Comparison of ENCODE assay signal across 1 cellular context in the genomic region with DNA sequence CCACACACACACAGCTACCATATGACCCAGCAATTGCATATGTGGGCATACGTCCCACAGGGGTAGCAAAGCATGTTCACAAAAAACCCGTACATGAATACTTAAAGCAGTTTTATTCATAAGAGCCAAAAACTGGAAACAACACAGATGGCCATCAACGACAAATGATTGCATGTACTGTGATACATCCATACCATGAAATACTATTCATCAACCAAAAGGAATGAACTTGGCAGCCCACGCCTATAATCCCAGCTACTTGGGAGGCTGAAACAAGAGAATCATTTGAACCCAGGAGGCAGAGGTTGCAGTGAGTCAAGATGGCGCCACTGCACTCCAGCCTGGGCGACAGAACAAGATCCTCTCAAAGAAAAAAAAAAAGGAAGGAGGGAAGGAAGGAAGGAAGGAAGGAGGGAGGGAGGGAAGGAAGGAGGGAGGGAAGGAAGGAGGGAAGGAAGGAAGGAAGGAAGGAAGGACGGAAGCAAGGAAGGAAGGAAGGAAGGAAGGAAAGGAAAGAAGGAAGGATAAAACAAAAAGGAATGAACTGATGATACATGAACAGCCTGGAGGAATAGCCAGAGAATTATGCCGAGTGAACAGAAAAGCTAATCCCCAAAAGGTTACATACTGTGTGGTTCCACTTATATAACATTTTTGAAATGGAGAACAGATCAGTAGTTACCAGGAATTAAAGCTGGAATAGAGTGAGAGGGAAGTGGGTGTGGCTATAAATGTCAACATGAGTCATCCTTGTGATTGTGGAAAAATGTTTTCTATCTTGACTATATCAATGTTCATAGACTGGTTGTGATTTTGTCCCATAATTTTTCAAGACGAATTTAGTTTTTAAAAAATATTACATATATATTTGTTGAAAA.
TF ChIP-seq lines count a peak whose summit lies in the region.

No MANE protein-coding gene starts in this region.

TF ChIP-seq in K562, 482 proteins besides CTCF, POLR2A, EP300 and RAD21 (continued from another document):
- TF ChIP-seq ZNF512 (tag; IDR thresholded peaks at IDR 0.05): peak; percentile 73
- TF ChIP-seq, protein P1, sequence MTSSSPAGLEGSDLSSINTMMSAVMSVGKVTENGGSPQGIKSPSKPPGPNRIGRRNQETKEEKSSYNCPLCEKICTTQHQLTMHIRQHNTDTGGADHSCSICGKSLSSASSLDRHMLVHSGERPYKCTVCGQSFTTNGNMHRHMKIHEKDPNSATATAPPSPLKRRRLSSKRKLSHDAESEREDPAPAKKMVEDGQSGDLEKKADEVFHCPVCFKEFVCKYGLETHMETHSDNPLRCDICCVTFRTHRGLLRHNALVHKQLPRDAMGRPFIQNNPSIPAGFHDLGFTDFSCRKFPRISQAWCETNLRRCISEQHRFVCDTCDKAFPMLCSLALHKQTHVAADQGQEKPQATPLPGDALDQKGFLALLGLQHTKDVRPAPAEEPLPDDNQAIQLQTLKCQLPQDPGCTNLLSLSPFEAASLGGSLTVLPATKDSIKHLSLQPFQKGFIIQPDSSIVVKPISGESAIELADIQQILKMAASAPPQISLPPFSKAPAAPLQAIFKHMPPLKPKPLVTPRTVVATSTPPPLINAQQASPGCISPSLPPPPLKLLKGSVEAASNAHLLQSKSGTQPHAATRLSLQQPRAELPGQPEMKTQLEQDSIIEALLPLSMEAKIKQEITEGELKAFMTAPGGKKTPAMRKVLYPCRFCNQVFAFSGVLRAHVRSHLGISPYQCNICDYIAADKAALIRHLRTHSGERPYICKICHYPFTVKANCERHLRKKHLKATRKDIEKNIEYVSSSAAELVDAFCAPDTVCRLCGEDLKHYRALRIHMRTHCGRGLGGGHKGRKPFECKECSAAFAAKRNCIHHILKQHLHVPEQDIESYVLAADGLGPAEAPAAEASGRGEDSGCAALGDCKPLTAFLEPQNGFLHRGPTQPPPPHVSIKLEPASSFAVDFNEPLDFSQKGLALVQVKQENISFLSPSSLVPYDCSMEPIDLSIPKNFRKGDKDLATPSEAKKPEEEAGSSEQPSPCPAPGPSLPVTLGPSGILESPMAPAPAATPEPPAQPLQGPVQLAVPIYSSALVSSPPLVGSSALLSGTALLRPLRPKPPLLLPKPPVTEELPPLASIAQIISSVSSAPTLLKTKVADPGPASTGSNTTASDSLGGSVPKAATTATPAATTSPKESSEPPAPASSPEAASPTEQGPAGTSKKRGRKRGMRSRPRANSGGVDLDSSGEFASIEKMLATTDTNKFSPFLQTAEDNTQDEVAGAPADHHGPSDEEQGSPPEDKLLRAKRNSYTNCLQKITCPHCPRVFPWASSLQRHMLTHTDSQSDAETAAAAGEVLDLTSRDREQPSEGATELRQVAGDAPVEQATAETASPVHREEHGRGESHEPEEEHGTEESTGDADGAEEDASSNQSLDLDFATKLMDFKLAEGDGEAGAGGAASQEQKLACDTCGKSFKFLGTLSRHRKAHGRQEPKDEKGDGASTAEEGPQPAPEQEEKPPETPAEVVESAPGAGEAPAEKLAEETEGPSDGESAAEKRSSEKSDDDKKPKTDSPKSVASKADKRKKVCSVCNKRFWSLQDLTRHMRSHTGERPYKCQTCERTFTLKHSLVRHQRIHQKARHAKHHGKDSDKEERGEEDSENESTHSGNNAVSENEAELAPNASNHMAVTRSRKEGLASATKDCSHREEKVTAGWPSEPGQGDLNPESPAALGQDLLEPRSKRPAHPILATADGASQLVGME (CRISPR knock-in tag; IDR thresholded peaks at IDR 0.05): no peak
- TF ChIP-seq FOXA3 (CRISPR knock-in tag; conservative IDR thresholded peaks at IDR 0.05 in 1 of 2, IDR thresholded peaks at IDR 0.05 in 1 of 2): peak in 1 of 2 experiments; percentile 51; a peak in 2 of 4 replicates
- TF ChIP-seq, protein P2, sequence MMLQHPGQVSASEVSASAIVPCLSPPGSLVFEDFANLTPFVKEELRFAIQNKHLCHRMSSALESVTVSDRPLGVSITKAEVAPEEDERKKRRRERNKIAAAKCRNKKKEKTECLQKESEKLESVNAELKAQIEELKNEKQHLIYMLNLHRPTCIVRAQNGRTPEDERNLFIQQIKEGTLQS (IDR thresholded peaks at IDR 0.05): peak; percentile 67
- TF ChIP-seq, protein P2 (CRISPR knock-in tag; conservative IDR thresholded peaks at IDR 0.05): no peak
- peak; percentile 72 for TF ChIP-seq FOSL1 (tag; conservative IDR thresholded peaks at IDR 0.05)
